ENCODE assay signal across 26 cellular contexts in the genomic region with DNA sequence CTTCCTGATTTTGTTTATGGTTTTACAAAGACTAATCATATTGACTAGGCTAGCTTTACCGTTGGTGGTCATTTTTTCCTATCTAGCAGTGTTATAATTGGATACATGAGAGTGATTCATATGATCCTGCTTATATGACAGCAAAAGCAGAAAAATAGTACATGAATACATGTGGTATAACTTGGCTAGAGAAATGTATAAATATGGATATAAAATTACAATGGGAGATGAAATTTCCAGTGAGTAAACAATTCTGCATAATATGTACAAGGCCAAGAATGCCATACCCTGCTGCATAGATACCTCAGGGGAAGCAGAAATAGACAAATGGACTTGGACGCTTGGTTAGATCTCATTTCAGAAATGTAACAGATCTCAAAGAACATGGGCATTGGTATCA.
"Had no signal": no experiment of that assay in that cellular context is flagged by ENCODE, and none has a peak within 500 bp of the region (broad histone marks: within the 10 kb centered on the region; RNA-seq: fewer than 3 reads in every experiment).

No MANE protein-coding gene starts in this region.

- H3K4me1 ChIP-seq: stomach, testis, thyroid gland, transverse colon, upper lobe of right lung, uterus, vagina had no signal

- ATAC-seq: stimulated activated effector memory CD8-positive, alpha-beta T cell treated with anti-CD3 and anti-CD28 coated beads, Interleukin-12 subunit alpha, Interleukin-12 subunit beta, amount 100 ng/mL, for 72 hours; stimulated activated memory B cell treated with anti-CD40 and anti-IgM and Interleukin-4, amounts not matched to agents 10 μg/mL and 1 μg/mL and 100 μg/mL, for 72 hours; stimulated activated naive B cell treated with anti-CD40 and anti-IgM and Interleukin-4, amounts not matched to agents 10 μg/mL and 1 μg/mL and 100 μg/mL, for 72 hours; stimulated activated naive CD8-positive, alpha-beta T cell treated with anti-CD3 and anti-CD28 coated beads, Interleukin-15, amount 100 ng/mL, for 72 hours; stimulated activated naive CD8-positive, alpha-beta T cell treated with anti-CD3 and anti-CD28 coated beads, Interleukin-15, Interleukin-2, amounts not matched to agents 100 U/mL and 50 U/mL, for 24 hours; upper lobe of right lung had no signal

- H3K27me3 ChIP-seq: stomach, suprapubic skin, testis, thyroid gland, tibial artery, tibial nerve, transverse colon, upper lobe of left lung, upper lobe of right lung, uterus, vagina had no signal

- H3K36me3 ChIP-seq: stomach, suprapubic skin, thoracic aorta, thyroid gland, tibial artery, tibial nerve, transverse colon, upper lobe of left lung, upper lobe of right lung, uterus, vagina had no signal

- H3K4me3 ChIP-seq: stomach, suprapubic skin, testis, thoracic aorta, thyroid gland, tibial artery, tibial nerve, transverse colon, upper lobe of left lung, upper lobe of right lung, uterus, vagina had no signal

- H3K9me3 ChIP-seq: suprapubic skin, testis, thoracic aorta, thyroid gland, transverse colon, upper lobe of left lung, upper lobe of right lung, uterus, vagina had no signal

- DNase-seq: stimulated activated CD4-positive, alpha-beta T cell treated with anti-CD3 and anti-CD28 coated beads, Interleukin-2, amount 100 ng/mL, for 48 hours; stimulated activated CD4-positive, alpha-beta T cell treated with anti-CD3 and anti-CD28 coated beads, Interleukin-4, amount 100 ng/mL, for 1 hour; stimulated activated CD4-positive, alpha-beta T cell treated with anti-CD3 and anti-CD28 coated beads, Interleukin-4, amount 100 ng/mL, for 24 hours; stimulated activated CD4-positive, alpha-beta T cell treated with anti-CD3 and anti-CD28 coated beads, Interleukin-4, amount 100 ng/mL, for 4 hours; stimulated activated CD8-positive, alpha-beta memory T cell treated with anti-CD3 and anti-CD28 coated beads, Interleukin-4, amount 100 ng/mL, for 48 hours; stimulated activated naive B cell treated with anti-CD40 and anti-IgM and Interleukin-4, amounts not matched to agents 10 μg/mL and 1 μg/mL and 100 μg/mL, for 72 hours; stimulated activated naive CD4-positive, alpha-beta T cell; stimulated activated naive CD4-positive, alpha-beta T cell treated with Interleukin-2 at 50 U/mL for 16 hours; stimulated activated naive CD8-positive, alpha-beta T cell treated with anti-CD3 and anti-CD28 coated beads, Interleukin-15, amount 100 ng/mL, for 72 hours; stimulated activated naive CD8-positive, alpha-beta T cell treated with anti-CD3 and anti-CD28 coated beads, Interleukin-15, Interleukin-2, amounts not matched to agents 100 U/mL and 50 U/mL, for 24 hours; stomach; substantia nigra; testis; thyroid gland; tibial artery; transverse colon; trophoblast cell; upper lobe of left lung; upper lobe of right lung; uterus had no signal

- H3K27ac ChIP-seq: stomach, suprapubic skin, testis, thoracic aorta, thyroid gland, tibial artery, tibial nerve, transverse colon, upper lobe of left lung, upper lobe of right lung, uterus, vagina had no signal
